Comparison of ENCODE assay signal across 9 cellular contexts in genomic region chr1:43472463-43473151, GRCh38. TPM values are rescaled to one million over a fixed set of nuclear protein-coding genes. Genes with fewer than 3 reads are reported as not detected.
A peak's percentile ranks its signal among the peaks of the same experiment; 100 is the strongest.
DNase-seq lines count a peak whose midpoint lies in the region; ATAC-seq and TF ChIP-seq lines count a peak whose summit lies in the region.
"Not testable (repeated sequence)": the region's sequence is repeated elsewhere in the genome, so short reads cannot be mapped to it uniquely, and the experiment has no call there.
"Had no signal": no experiment of that assay in that cellular context is flagged by ENCODE, and none has a peak within 500 bp of the region (broad histone marks: within the 10 kb centered on the region; RNA-seq: fewer than 3 reads in every experiment).

No MANE protein-coding gene starts in this region.

- H3K4me3 ChIP-seq in Caco-2 (ENCODE audit: low read depth, low read length); HFF-Myc (replicated peaks; ENCODE audit: low read depth, low read length); cardiac fibroblast (replicated peaks in 1 of 2; ENCODE audit: low read depth in 2 of 2, low read length in 2 of 2); lower lobe of right lung; skeletal muscle satellite cell (ENCODE audit: low read length): not testable (repeated sequence)

- not testable (repeated sequence) for TF ChIP-seq CTCF in Caco-2 (IDR thresholded peaks at IDR 0.05; ENCODE audit: insufficient read depth in 1 of 2, low read depth in 1 of 2, low read length in 1 of 2, severe bottlenecking in 1 of 2, unreplicated experiment in 1 of 2); HFF-Myc (IDR thresholded peaks at IDR 0.05; ENCODE audit: low read depth, low read length, missing control alignments); cardiac fibroblast (IDR thresholded peaks at IDR 0.05; ENCODE audit: low read depth, low read length); foreskin keratinocyte (conservative IDR thresholded peaks at IDR 0.05); lower lobe of right lung (IDR thresholded peaks at IDR 0.05)

- intact Hi-C loops in Caco-2 (cut with micrococcal nuclease; ENCODE audit: unreplicated experiment); lower lobe of right lung (cut with DNase I): not testable (repeated sequence)

- not testable (repeated sequence) for H3K27me3 ChIP-seq in Caco-2 (replicated peaks; ENCODE audit: control insufficient read depth, insufficient read depth, low read length); foreskin keratinocyte; lower lobe of right lung (ENCODE audit: low read depth); skeletal muscle satellite cell (ENCODE audit: control insufficient read depth, insufficient read depth, low read length)

- not testable (repeated sequence) for H3K36me3 Mint-ChIP-seq in Caco-2 (ENCODE audit: insufficient read depth, unreplicated experiment)

- H3K9ac ChIP-seq in skeletal muscle satellite cell (ENCODE audit: low read depth, low read length): peak overlapping the region; percentile 75

- peaks cover 16% of the 10 kb centered on the region for H3K4me1 Mint-ChIP-seq in Caco-2 (ENCODE audit: low read depth, unreplicated experiment)

- ATAC-seq in foreskin keratinocyte (peak; percentile 80), lower lobe of right lung (peak; percentile 55 to 70)

- peaks cover 53% of the 10 kb centered on the region for H3K4me1 ChIP-seq in Caco-2
- H3K4me1 ChIP-seq in foreskin keratinocyte: peaks cover 48% of the 10 kb centered on the region
- not testable (repeated sequence) for H3K4me1 ChIP-seq in lower lobe of right lung
- H3K4me1 ChIP-seq in skeletal muscle satellite cell (ENCODE audit: control insufficient read depth, insufficient read depth, low read length): peaks cover 40% of the 10 kb centered on the region

- H3K27ac ChIP-seq in foreskin keratinocyte: peak overlapping the region; percentile 38
- not testable (repeated sequence) for H3K27ac ChIP-seq in lower lobe of right lung

- H3K9me3 ChIP-seq in Caco-2; lower lobe of right lung; skeletal muscle satellite cell (replicated peaks; ENCODE audit: low read length): not testable (repeated sequence)

- not testable (repeated sequence) for BruUV-seq in Caco-2 (replicated peaks; lab: Mats Ljungman, UMichigan)

- not testable (repeated sequence) for H3K27me3 Mint-ChIP-seq in Caco-2 (ENCODE audit: insufficient read depth, unreplicated experiment)

- not testable (repeated sequence) for H3K36me3 ChIP-seq in Caco-2 (ENCODE audit: control insufficient read depth, insufficient read depth, low read length); lower lobe of right lung; skeletal muscle satellite cell (ENCODE audit: insufficient read depth, low read length)

- peak overlapping the region; percentile 86 for H3K27ac Mint-ChIP-seq in Caco-2 (ENCODE audit: unreplicated experiment)

- not testable (repeated sequence) for H3K9me3 Mint-ChIP-seq in Caco-2 (ENCODE audit: unreplicated experiment)

- H3K4me3 Mint-ChIP-seq in Caco-2 (ENCODE audit: unreplicated experiment): not testable (repeated sequence)

- DNase-seq in Caco-2: peak in 1 of 2 experiments; percentile 58
- DNase-seq in HFF-Myc (ENCODE audit: extremely low read depth, low read depth): peak; percentile 95
- peak; percentile 98 for DNase-seq in NCI-H226
- peak; percentile 81 to 88 for DNase-seq in SW 1271 (lab: John Stamatoyannopoulos, UW)
- peak; percentile 78 to 92 for DNase-seq in cardiac fibroblast (ENCODE audit: low read depth in 2 of 2)
- DNase-seq in foreskin keratinocyte: peak; percentile 93 to 96
- not testable (repeated sequence) for DNase-seq in lower lobe of right lung

- CTCF ChIA-PET in Caco-2 (lab: Charles Lee): not testable (repeated sequence)

- peak overlapping the region; percentile 49 for H3K4me2 ChIP-seq in skeletal muscle satellite cell (ENCODE audit: low read length)

- POLR2A ChIA-PET in Caco-2 (lab: Charles Lee): not testable (repeated sequence)

RNA-seq across cellular contexts. Expression of gene HYI, which starts 18.9 kb away (rescaled TPM):
- total RNA-seq in Caco-2 (2022) (34.5 and 35.4 TPM in 2 replicates), foreskin keratinocyte (86.0 and 93.4 TPM in 2 replicates), lower lobe of right lung (67.7 TPM)
- polyA plus RNA-seq in foreskin keratinocyte: 104 and 115 TPM in 2 replicates
- 6.8 and 10.6 TPM in 2 replicates for total RNA-seq in skeletal muscle satellite cell (2012; rRNA removed)

RNA-seq across cellular contexts. Expression of gene PTPRF, which starts 58.1 kb away (rescaled TPM):
- total RNA-seq in Caco-2 (2022) (158 TPM in 2 replicates), foreskin keratinocyte (147 and 186 TPM in 2 replicates), lower lobe of right lung (176 TPM)
- 57.6 and 75.7 TPM in 2 replicates for polyA plus RNA-seq in foreskin keratinocyte
- 9.6 and 10.0 TPM in 2 replicates for total RNA-seq in skeletal muscle satellite cell (2012; rRNA removed)
- polyA plus RNA-seq: immature natural killer cell had no signal
